2 cellular contexts compared by ENCODE assay signal in genomic region chr12:113201187-113202177, GRCh38.
TF ChIP-seq lines count a peak whose summit lies in the region.

No MANE protein-coding gene starts in this region.

TF ChIP-seq in HEK293, 187 proteins besides CTCF, POLR2A, EP300 and RAD21:
- TF ChIP-seq GLIS1 (tag by site-specific recombination; IDR thresholded peaks at IDR 0.05) = peak; percentile 25; the same call in 1 of the 2 replicates
- TF ChIP-seq ZFHX2 (tag by site-specific recombination; conservative IDR thresholded peaks at IDR 0.05) = no peak
- TF ChIP-seq ZIC2 (tag by site-specific recombination; IDR thresholded peaks at IDR 0.05) = 0 out of 2 replicates have a peak, but pooled peaks have one; percentile 12

TF ChIP-seq in K562, 482 proteins besides CTCF, POLR2A, EP300 and RAD21:
- TF ChIP-seq ZNF316 (IDR thresholded peaks at IDR 0.05) = peak; percentile 45; the same call in 1 of the 2 replicates
- TF ChIP-seq ZFP1 (CRISPR knock-in tag; IDR thresholded peaks at IDR 0.05) = no peak
- TF ChIP-seq USF1 (CRISPR knock-in tag; IDR thresholded peaks at IDR 0.05) = 0 out of 2 replicates have a peak, but pooled peaks have one; percentile 22
